Comparison of ENCODE assay signal across 8 cellular contexts in the genomic region with DNA sequence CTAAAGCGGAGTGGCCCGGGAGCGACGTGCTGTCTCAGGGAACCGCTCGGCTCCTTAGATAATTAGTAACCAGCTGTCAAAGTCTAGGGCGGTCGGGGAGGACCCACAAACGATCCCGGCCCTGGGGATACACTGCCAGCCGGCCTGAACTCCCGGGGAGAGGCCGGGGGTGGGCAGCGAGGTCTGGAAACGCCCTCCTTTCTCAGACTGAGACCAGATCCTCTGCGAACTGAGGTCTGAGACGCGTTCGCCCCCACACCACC. TPM values are rescaled to one million over a fixed set of nuclear protein-coding genes. Genes with fewer than 3 reads are reported as not detected.
DNase-seq lines count a peak whose midpoint lies in the region; ATAC-seq and TF ChIP-seq lines count a peak whose summit lies in the region.

No MANE protein-coding gene starts in this region.

- ATAC-seq in HG03378 (IDR thresholded peaks at IDR 0.05; ENCODE audit: unreplicated experiment) = no peak

- H3K27ac ChIP-seq in OCI-LY3 (ENCODE audit: low read length) (peak overlapping the region; percentile 91), skeletal muscle tissue (ENCODE audit: low read depth, low read length) (no peak overlapping the region)

- peak; percentile 57 to 64 for DNase-seq in NCI-H524 (lab: John Stamatoyannopoulos, UW)
- no peak for DNase-seq in NCI-H524 treated with DMSO at 0.1 percent for 48 hours (lab: John Stamatoyannopoulos, UW)
- no peak for DNase-seq in effector CD8-positive, alpha-beta T cell (lab: John Stamatoyannopoulos, UW)
- DNase-seq in EL = no peak

- H2AFZ ChIP-seq in OCI-LY3 (ENCODE audit: low read depth, low read length) = no peak overlapping the region

- H3K27me3 ChIP-seq in OCI-LY3 (ENCODE audit: low read depth, low read length) (no peaks in the 10 kb centered on the region), iPS-15b (ENCODE audit: control insufficient read depth, insufficient read depth, low read length) (peaks cover 98% of the 10 kb centered on the region), skeletal muscle tissue (ENCODE audit: control insufficient read depth in 3 of 3, insufficient read depth in 3 of 3, low read length in 3 of 3) (peaks cover 87 to 92% (median 92%) of the 10 kb centered on the region in 3 donors)

- H3K79me2 ChIP-seq in OCI-LY3 (ENCODE audit: low read length) = peaks cover 91% of the 10 kb centered on the region

- peaks cover 32% of the 10 kb centered on the region for H4K20me1 ChIP-seq in OCI-LY3 (ENCODE audit: insufficient read depth, low read length)

- peak overlapping the region; percentile 97 for H3K9ac ChIP-seq in OCI-LY3 (ENCODE audit: low read length)
- no peak overlapping the region for H3K9ac ChIP-seq in iPS-15b (ENCODE audit: low read depth, low read length)
- no peak overlapping the region for H3K9ac ChIP-seq in skeletal muscle tissue (ENCODE audit: low read depth in 1 of 3, low read length in 3 of 3)

- no peak for TF ChIP-seq CTCF in OCI-LY3 (IDR thresholded peaks at IDR 0.05; ENCODE audit: low read depth, low read length)

- H3K4me3 ChIP-seq in OCI-LY3 (ENCODE audit: low read length) (peak overlapping the region; percentile 95), iPS-15b (ENCODE audit: low read depth, low read length) (peak overlapping the region; percentile 76), skeletal muscle tissue (ENCODE audit: low read length in 3 of 3) (peak overlapping the region; percentile 27 to 38 (median 29))

- H3K4me1 ChIP-seq in OCI-LY3 (ENCODE audit: low read length) (peaks cover 31% of the 10 kb centered on the region), iPS-15b (ENCODE audit: control insufficient read depth, insufficient read depth, low read length) (peaks cover 2% of the 10 kb centered on the region), skeletal muscle tissue (ENCODE audit: control insufficient read depth in 3 of 3, insufficient read depth in 3 of 3, low read length in 3 of 3) (peaks cover 18 to 24% (median 23%) of the 10 kb centered on the region in 3 donors)

- H3K4me2 ChIP-seq in OCI-LY3 (ENCODE audit: low read length) = peak overlapping the region; percentile 96

- H3K36me3 ChIP-seq in OCI-LY3 (replicated peaks; ENCODE audit: low read depth, low read length) (peaks cover 44% of the 10 kb centered on the region), iPS-15b (ENCODE audit: control insufficient read depth, insufficient read depth, low read length) (no peaks in the 10 kb centered on the region), skeletal muscle tissue (ENCODE audit: control insufficient read depth in 3 of 3, insufficient read depth in 3 of 3, low read length in 3 of 3) (no peaks in the 10 kb centered on the region)

- H3K9me3 ChIP-seq in OCI-LY3 (ENCODE audit: insufficient read depth, low read length) (no peaks in the 10 kb centered on the region), iPS-15b (ENCODE audit: control insufficient read depth, insufficient read depth, low read length) (no peaks in the 10 kb centered on the region), skeletal muscle tissue (ENCODE audit: control insufficient read depth in 3 of 3, low read length in 3 of 3) (no peaks in the 10 kb centered on the region)

RNA-seq across cellular contexts. Expression of a gene that starts 1.3 kb away (rescaled TPM):
- total RNA-seq in skeletal muscle tissue = not detected

Comparison
In these comparisons a context has a peak if more than half of its experiments do, and no peak if none do; other contexts are left out.
1. DNase-seq: peak in NCI-H524 (2 of 2); none in NCI-H524 treated with DMSO at 0.1 percent for 48 hours (single experiment), effector CD8-positive, alpha-beta T cell (single experiment) and EL (single experiment).
2. H3K4me3 ChIP-seq: peak in every context shown above with its lines; median percentile 95 in OCI-LY3; 76 in iPS-15b; 29 in skeletal muscle tissue.